ENCODE assay signal across 1 cellular context in genomic region chr17:38885044-38885727, GRCh38.
TF ChIP-seq lines count a peak whose summit lies in the region.

No MANE protein-coding gene starts in this region.

TF ChIP-seq in HepG2, 621 proteins besides CTCF, POLR2A, EP300 and RAD21 (continued from another document and continues in another):
- 0 out of 2 replicates have a peak, but pooled peaks have one; percentile 16 for TF ChIP-seq RXRB (CRISPR knock-in tag; IDR thresholded peaks at IDR 0.05; ENCODE audit: borderline replicate concordance)
- no peak for TF ChIP-seq SRY (CRISPR knock-in tag; IDR thresholded peaks at IDR 0.05)
- TF ChIP-seq ONECUT2 (CRISPR knock-in tag; IDR thresholded peaks at IDR 0.05) = no peak
- no peak for TF ChIP-seq PRPF4 (IDR thresholded peaks at IDR 0.05; ENCODE audit: low read depth, low read length, poor library complexity, severe bottlenecking)
- 0 out of 2 replicates have a peak, but pooled peaks have one; percentile 17 for TF ChIP-seq SKIL (CRISPR knock-in tag; IDR thresholded peaks at IDR 0.05; ENCODE audit: borderline replicate concordance)
- TF ChIP-seq ZNF512 (CRISPR knock-in tag; IDR thresholded peaks at IDR 0.05) = no peak
- no peak for TF ChIP-seq ZBTB40 (IDR thresholded peaks at IDR 0.05)
- no peak for TF ChIP-seq ZBTB40 (CRISPR knock-in tag; IDR thresholded peaks at IDR 0.05)
- no peak for TF ChIP-seq ZNF138 (CRISPR knock-in tag; IDR thresholded peaks at IDR 0.05; ENCODE audit: low read depth)
- TF ChIP-seq XBP1 (CRISPR knock-in tag; IDR thresholded peaks at IDR 0.05) = no peak
- no peak for TF ChIP-seq ZFP1 (CRISPR knock-in tag; IDR thresholded peaks at IDR 0.05)
- no peak for TF ChIP-seq REPIN1 (CRISPR knock-in tag; IDR thresholded peaks at IDR 0.05; ENCODE audit: borderline replicate concordance, low read depth)
- no peak for TF ChIP-seq ZC3H13 (CRISPR knock-in tag; IDR thresholded peaks at IDR 0.05)
- TF ChIP-seq GTF3A (CRISPR knock-in tag; conservative IDR thresholded peaks at IDR 0.05) = no peak
- TF ChIP-seq ZNF24 (IDR thresholded peaks at IDR 0.05) = no peak
- no peak for TF ChIP-seq NONO (IDR thresholded peaks at IDR 0.05)
- TF ChIP-seq NONO (CRISPR knock-in tag; conservative IDR thresholded peaks at IDR 0.05) = no peak
- peak; percentile 95 for TF ChIP-seq HNF4A (CRISPR knock-in tag; IDR thresholded peaks at IDR 0.05)
- TF ChIP-seq, protein P1, sequence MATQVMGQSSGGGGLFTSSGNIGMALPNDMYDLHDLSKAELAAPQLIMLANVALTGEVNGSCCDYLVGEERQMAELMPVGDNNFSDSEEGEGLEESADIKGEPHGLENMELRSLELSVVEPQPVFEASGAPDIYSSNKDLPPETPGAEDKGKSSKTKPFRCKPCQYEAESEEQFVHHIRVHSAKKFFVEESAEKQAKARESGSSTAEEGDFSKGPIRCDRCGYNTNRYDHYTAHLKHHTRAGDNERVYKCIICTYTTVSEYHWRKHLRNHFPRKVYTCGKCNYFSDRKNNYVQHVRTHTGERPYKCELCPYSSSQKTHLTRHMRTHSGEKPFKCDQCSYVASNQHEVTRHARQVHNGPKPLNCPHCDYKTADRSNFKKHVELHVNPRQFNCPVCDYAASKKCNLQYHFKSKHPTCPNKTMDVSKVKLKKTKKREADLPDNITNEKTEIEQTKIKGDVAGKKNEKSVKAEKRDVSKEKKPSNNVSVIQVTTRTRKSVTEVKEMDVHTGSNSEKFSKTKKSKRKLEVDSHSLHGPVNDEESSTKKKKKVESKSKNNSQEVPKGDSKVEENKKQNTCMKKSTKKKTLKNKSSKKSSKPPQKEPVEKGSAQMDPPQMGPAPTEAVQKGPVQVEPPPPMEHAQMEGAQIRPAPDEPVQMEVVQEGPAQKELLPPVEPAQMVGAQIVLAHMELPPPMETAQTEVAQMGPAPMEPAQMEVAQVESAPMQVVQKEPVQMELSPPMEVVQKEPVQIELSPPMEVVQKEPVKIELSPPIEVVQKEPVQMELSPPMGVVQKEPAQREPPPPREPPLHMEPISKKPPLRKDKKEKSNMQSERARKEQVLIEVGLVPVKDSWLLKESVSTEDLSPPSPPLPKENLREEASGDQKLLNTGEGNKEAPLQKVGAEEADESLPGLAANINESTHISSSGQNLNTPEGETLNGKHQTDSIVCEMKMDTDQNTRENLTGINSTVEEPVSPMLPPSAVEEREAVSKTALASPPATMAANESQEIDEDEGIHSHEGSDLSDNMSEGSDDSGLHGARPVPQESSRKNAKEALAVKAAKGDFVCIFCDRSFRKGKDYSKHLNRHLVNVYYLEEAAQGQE (IDR thresholded peaks at IDR 0.05; ENCODE audit: borderline replicate concordance in 1 of 2, low read depth in 1 of 2, low read length in 2 of 2) = no peak
- no peak for TF ChIP-seq TBL1XR1 (IDR thresholded peaks at IDR 0.05; ENCODE audit: borderline replicate concordance, low read length, partially characterized antibody)
- no peak for TF ChIP-seq ZSCAN12 (CRISPR knock-in tag; IDR thresholded peaks at IDR 0.05)
- no peak for TF ChIP-seq RERE (CRISPR knock-in tag; IDR thresholded peaks at IDR 0.05; ENCODE audit: low read depth)
- TF ChIP-seq BORCS8-MEF2B (CRISPR knock-in tag; IDR thresholded peaks at IDR 0.05) = no peak
- TF ChIP-seq NFIB (CRISPR knock-in tag; IDR thresholded peaks at IDR 0.05; ENCODE audit: borderline replicate concordance) = no peak
- no peak for TF ChIP-seq TRIM24 (CRISPR knock-in tag; IDR thresholded peaks at IDR 0.05)
- no peak for TF ChIP-seq ZNF10 (CRISPR knock-in tag; IDR thresholded peaks at IDR 0.05; ENCODE audit: borderline replicate concordance, low read depth)
- TF ChIP-seq BRD4 (CRISPR knock-in tag; IDR thresholded peaks at IDR 0.05) = no peak
- no peak for TF ChIP-seq ZNF607 (CRISPR knock-in tag; IDR thresholded peaks at IDR 0.05; ENCODE audit: borderline replicate concordance)
- TF ChIP-seq WIZ (CRISPR knock-in tag; IDR thresholded peaks at IDR 0.05) = no peak
- no peak for TF ChIP-seq NBN (conservative IDR thresholded peaks at IDR 0.05)
- TF ChIP-seq SAP130 (CRISPR knock-in tag; IDR thresholded peaks at IDR 0.05; ENCODE audit: low read depth) = peak; percentile 77
- TF ChIP-seq CBX5 (CRISPR knock-in tag; IDR thresholded peaks at IDR 0.05; ENCODE audit: borderline replicate concordance) = no peak
- TF ChIP-seq NPAS2 (CRISPR knock-in tag; IDR thresholded peaks at IDR 0.05; ENCODE audit: borderline replicate concordance) = no peak
- no peak for TF ChIP-seq TCF7 (IDR thresholded peaks at IDR 0.05; ENCODE audit: low read depth)
